ENCODE assay signal across 21 cellular contexts in genomic region chr2:216121255-216121654, GRCh38. TPM values are rescaled to one million over a fixed set of nuclear protein-coding genes. Genes with fewer than 3 reads are reported as not detected.
DNase-seq lines count a peak whose midpoint lies in the region; ATAC-seq, FAIRE-seq and TF ChIP-seq lines count a peak whose summit lies in the region.
"Had no signal": no experiment of that assay in that cellular context is flagged by ENCODE, and none has a peak within 500 bp of the region (broad histone marks: within the 10 kb centered on the region; RNA-seq: fewer than 3 reads in every experiment).

No MANE protein-coding gene starts in this region.

- no peak for DNase-seq in activated CD4-positive, alpha-beta T cell treated with anti-CD3 and anti-CD28 coated beads, Interleukin-2, amount 10 ng/mL, durations not matched to agents 24 days and 14 days
- DNase-seq in activated CD4-positive, alpha-beta T cell treated with anti-CD3 and anti-CD28 coated beads, Interleukin-2, amount 50 U/mL, for 4 hours, result no peak
- DNase-seq in GM23338 (ENCODE audit: low spot score) (no peak), stomach (no peak), NCI-H1417 (lab: John Stamatoyannopoulos, UW) (no peak), frontal cortex (ENCODE audit: low spot score in 2 of 2) (no peak)
- DNase-seq in naive thymus-derived CD8-positive, alpha-beta T cell, result no peak
- DNase-seq: activated gamma-delta T cell treated with Interleukin-2 at 50 U/mL for 16 hours; effector CD8-positive, alpha-beta T cell; NCI-H187 treated with DMSO at 0.1 percent for 48 hours; NCI-H345; retina; spleen; stimulated activated CD4-positive, alpha-beta T cell treated with anti-CD3 and anti-CD28 coated beads, Interleukin-4, amount 100 ng/mL, for 4 hours; substantia nigra had no signal

- peaks cover 23% of the 10 kb centered on the region for H4K20me1 ChIP-seq in GM23338 (replicated peaks; ENCODE audit: insufficient read depth)

- ATAC-seq in GM23338, result no peak
- ATAC-seq in activated T-helper 17 cell treated with anti-CD3 and anti-CD28 coated beads, Interleukin-2, amount 50 U/mL, for 72 hours (replicated peaks), result no peak
- ATAC-seq in naive thymus-derived CD8-positive, alpha-beta T cell, result no peak

- H3K27me3 ChIP-seq in GM23338 (ENCODE audit: insufficient read depth), result no peaks in the 10 kb centered on the region
- H3K27me3 ChIP-seq in stomach, result no peaks in the 10 kb centered on the region
- H3K27me3 ChIP-seq: BLaER1, esophagus muscularis mucosa, spleen had no signal

- peaks cover 6% of the 10 kb centered on the region for H3K9me3 Mint-ChIP-seq in activated CD4-positive, alpha-beta T cell treated with anti-CD3 and anti-CD28 coated beads, Interleukin-2, amount 10 ng/mL, durations not matched to agents 24 days and 14 days
- H3K9me3 Mint-ChIP-seq in GM23338, result no peaks in the 10 kb centered on the region
- no peaks in the 10 kb centered on the region for H3K9me3 Mint-ChIP-seq in activated T-helper 17 cell treated with anti-CD3 and anti-CD28 coated beads, Interleukin-2, amount 50 U/mL, for 72 hours
- no peaks in the 10 kb centered on the region for H3K9me3 Mint-ChIP-seq in naive thymus-derived CD8-positive, alpha-beta T cell

- H2AFZ ChIP-seq in GM23338, result no peak overlapping the region

- peaks cover 96% of the 10 kb centered on the region for H3K79me2 ChIP-seq in GM23338 (replicated peaks; ENCODE audit: insufficient read depth)

- peaks cover 64% of the 10 kb centered on the region for H3K4me1 Mint-ChIP-seq in activated CD4-positive, alpha-beta T cell treated with anti-CD3 and anti-CD28 coated beads, Interleukin-2, amount 10 ng/mL, durations not matched to agents 24 days and 14 days
- H3K4me1 Mint-ChIP-seq in GM23338, result peaks cover 3% of the 10 kb centered on the region; the same call in 2 of the 3 replicates
- peaks cover 36% of the 10 kb centered on the region for H3K4me1 Mint-ChIP-seq in activated T-helper 17 cell treated with anti-CD3 and anti-CD28 coated beads, Interleukin-2, amount 50 U/mL, for 72 hours
- peaks cover 30 to 69% (median 61%) of the 10 kb centered on the region in 4 donors for H3K4me1 Mint-ChIP-seq in naive thymus-derived CD8-positive, alpha-beta T cell

- no peaks in the 10 kb centered on the region for H3K27me3 Mint-ChIP-seq in activated CD4-positive, alpha-beta T cell treated with anti-CD3 and anti-CD28 coated beads, Interleukin-2, amount 10 ng/mL, durations not matched to agents 24 days and 14 days
- H3K27me3 Mint-ChIP-seq in GM23338 (ENCODE audit: insufficient read depth, low read depth, poor library complexity), result peaks cover 3% of the 10 kb centered on the region
- H3K27me3 Mint-ChIP-seq in activated T-helper 17 cell treated with anti-CD3 and anti-CD28 coated beads, Interleukin-2, amount 50 U/mL, for 72 hours, result no peaks in the 10 kb centered on the region
- H3K27me3 Mint-ChIP-seq in naive thymus-derived CD8-positive, alpha-beta T cell, result no peaks in the 10 kb centered on the region

- no peaks in the 10 kb centered on the region for H3K9me2 ChIP-seq in GM23338 (ENCODE audit: insufficient read depth)

- 85 to 89% (median 88%) methylated on average over 3 of the region's 3 CpGs for WGBS in stomach, 5 donors

- intact Hi-C loops in activated CD4-positive, alpha-beta T cell treated with anti-CD3 and anti-CD28 coated beads, Interleukin-2, amount 10 ng/mL, durations not matched to agents 24 days and 14 days (cut with micrococcal nuclease), result loop anchor here (2.0 kb wide), 1 partner anchor 16 kb away; no protein-coding TSS in a partner anchor
- intact Hi-C loops in stomach (cut with DNase I; ENCODE audit: low total_unique reads), result no loop called here

- peaks cover 8% of the 10 kb centered on the region; the same call in 1 of the 2 replicates for H3F3A ChIP-seq in GM23338 (replicated peaks; ENCODE audit: low read depth)

- H3K4me2 ChIP-seq in GM23338, result no peak overlapping the region
- H3K4me2 ChIP-seq: BLaER1 had no signal

- H3K36me3 ChIP-seq in GM23338 (ENCODE audit: insufficient read depth) (peaks cover 100% of the 10 kb centered on the region), stomach (peaks cover 52 to 100% (median 100%) of the 10 kb centered on the region in 4 donors)

- H3K4me3 ChIP-seq in GM23338, result no peak overlapping the region
- H3K4me3 ChIP-seq in stomach, result no peak overlapping the region
- H3K4me3 ChIP-seq: BLaER1, esophagus muscularis mucosa, lung, spleen had no signal

- H3K27ac ChIP-seq in GM23338 (ENCODE audit: low read depth) (peak overlapping the region; percentile 40), stomach (no peak overlapping the region)
- H3K27ac ChIP-seq: BLaER1, esophagus muscularis mucosa, spleen had no signal

- FAIRE-seq in frontal cortex (lab: Jason Lieb, UNC), result no peak
- FAIRE-seq: A204.1, urothelium cell line had no signal

- no peak for TF ChIP-seq EP300 in stomach (IDR thresholded peaks at IDR 0.05)

- TF ChIP-seq POLR2A in stomach (IDR thresholded peaks at IDR 0.05), result no peak

- no peaks in the 10 kb centered on the region for H3K9me3 ChIP-seq in stomach
- H3K9me3 ChIP-seq: BLaER1, esophagus muscularis mucosa, spleen had no signal

- no peak for TF ChIP-seq CTCF in GM23338 (conservative IDR thresholded peaks at IDR 0.05; ENCODE audit: low read depth in 2 of 2)
- no peak for TF ChIP-seq CTCF in stomach (IDR thresholded peaks at IDR 0.05)

- H3K27ac Mint-ChIP-seq in activated CD4-positive, alpha-beta T cell treated with anti-CD3 and anti-CD28 coated beads, Interleukin-2, amount 10 ng/mL, durations not matched to agents 24 days and 14 days, result peak overlapping the region; percentile 96
- H3K27ac Mint-ChIP-seq in GM23338, result peak overlapping the region; percentile 83
- peak overlapping the region; percentile 93 for H3K27ac Mint-ChIP-seq in activated T-helper 17 cell treated with anti-CD3 and anti-CD28 coated beads, Interleukin-2, amount 50 U/mL, for 72 hours
- peak overlapping the region in 8 of 10 donors; percentile 17 to 88 (median 72) for H3K27ac Mint-ChIP-seq in naive thymus-derived CD8-positive, alpha-beta T cell

- POLR2A ChIA-PET in naive thymus-derived CD8-positive, alpha-beta T cell (lab: Charles Lee), result no interaction called here

- H3K36me3 Mint-ChIP-seq in activated CD4-positive, alpha-beta T cell treated with anti-CD3 and anti-CD28 coated beads, Interleukin-2, amount 10 ng/mL, durations not matched to agents 24 days and 14 days (ENCODE audit: low read depth), result peaks cover 84% of the 10 kb centered on the region
- peaks cover 99% of the 10 kb centered on the region for H3K36me3 Mint-ChIP-seq in GM23338 (ENCODE audit: low read depth)
- peaks cover 100% of the 10 kb centered on the region for H3K36me3 Mint-ChIP-seq in activated T-helper 17 cell treated with anti-CD3 and anti-CD28 coated beads, Interleukin-2, amount 50 U/mL, for 72 hours (ENCODE audit: low read depth)
- peaks cover 0 to 98% (median 46%) of the 10 kb centered on the region in 3 donors for H3K36me3 Mint-ChIP-seq in naive thymus-derived CD8-positive, alpha-beta T cell

- H3K4me1 ChIP-seq in GM23338 (ENCODE audit: insufficient read depth) (no peaks in the 10 kb centered on the region), stomach (peaks cover 6 to 35% (median 20%) of the 10 kb centered on the region in 4 donors)

- H3K4me3 Mint-ChIP-seq in activated CD4-positive, alpha-beta T cell treated with anti-CD3 and anti-CD28 coated beads, Interleukin-2, amount 10 ng/mL, durations not matched to agents 24 days and 14 days, result peak overlapping the region; percentile 15
- no peak overlapping the region for H3K4me3 Mint-ChIP-seq in GM23338
- peak overlapping the region; percentile 72 for H3K4me3 Mint-ChIP-seq in activated T-helper 17 cell treated with anti-CD3 and anti-CD28 coated beads, Interleukin-2, amount 50 U/mL, for 72 hours
- H3K4me3 Mint-ChIP-seq in naive thymus-derived CD8-positive, alpha-beta T cell, result peak overlapping the region in 4 of 10 donors; percentile 14 to 60 (median 26)

TF ChIP-seq in GM23338, 12 proteins besides CTCF, POLR2A, EP300 and RAD21 (continues in another document):
- TF ChIP-seq ZNF331 (CRISPR knock-in tag; IDR thresholded peaks at IDR 0.05; ENCODE audit: low read depth) (no peak), ZNF114 (CRISPR knock-in tag; IDR thresholded peaks at IDR 0.05) (no peak), EZH2 (IDR thresholded peaks at IDR 0.05; ENCODE audit: low read depth, unreplicated experiment) (no peak)

RNA-seq across cellular contexts. Expression of gene XRCC5, which starts 12.1 kb away (rescaled TPM):
- total RNA-seq in activated CD4-positive, alpha-beta T cell treated with anti-CD3 and anti-CD28 coated beads, Interleukin-2, amount 10 ng/mL, durations not matched to agents 24 days and 14 days, result 476 and 510 TPM in 2 replicates
- 482 and 499 TPM in 2 replicates for total RNA-seq in GM23338 (2014; rRNA removed; shearing (Covaris generic))
- 432 and 524 TPM in 2 replicates for polyA plus RNA-seq in GM23338 (2016; fragmentation: Nextera tagmentation; extraction: Ambion mirVana)
- total RNA-seq in activated T-helper 17 cell treated with anti-CD3 and anti-CD28 coated beads, Interleukin-2, amount 50 U/mL, for 72 hours, result 100 to 1,000 TPM; 391 to 617 TPM
- total RNA-seq in naive thymus-derived CD8-positive, alpha-beta T cell, result 100 to 1,000 TPM; 231 to 245 TPM
- polyA plus RNA-seq in naive thymus-derived CD8-positive, alpha-beta T cell, result 100 to 1,000 TPM; 311 to 364 (median 348) TPM
- total RNA-seq in stomach, result 100 to 1,000 TPM in 3 of 5 donors, 10 to 100 TPM in 2; 80.4 to 302 (median 172) TPM
- polyA plus RNA-seq in stomach, result 100 to 1,000 TPM in 1 of 3 donors, 10 to 100 TPM in 2; 70.2 to 101 (median 75.1) TPM
- total RNA-seq in frontal cortex, result 415 TPM

RNA-seq across cellular contexts. Expression of gene TMEM169, which starts 39.5 kb away (rescaled TPM):
- 0.51 and 0.97 TPM in 2 replicates for total RNA-seq in activated CD4-positive, alpha-beta T cell treated with anti-CD3 and anti-CD28 coated beads, Interleukin-2, amount 10 ng/mL, durations not matched to agents 24 days and 14 days
- 3.9 and 8.0 TPM in 2 replicates for total RNA-seq in GM23338 (2014; rRNA removed; shearing (Covaris generic))
- polyA plus RNA-seq in GM23338 (2016; fragmentation: Nextera tagmentation; extraction: Ambion mirVana), result 1.4 and 1.7 TPM in 2 replicates
- total RNA-seq in activated T-helper 17 cell treated with anti-CD3 and anti-CD28 coated beads, Interleukin-2, amount 50 U/mL, for 72 hours, result 1 to 10 TPM; 1.4 to 1.5 TPM
- 1 to 10 TPM; 2.6 to 4.1 TPM for total RNA-seq in naive thymus-derived CD8-positive, alpha-beta T cell
- polyA plus RNA-seq in naive thymus-derived CD8-positive, alpha-beta T cell, result 1 to 10 TPM in 2 of 3 donors, under 1 TPM in 1; 0.73 to 2.0 (median 1.8) TPM
- 1 to 10 TPM in 1 of 5 donors, under 1 TPM in 2, not detected in 2; 0.55 to 2.8 (median 0.89) TPM for total RNA-seq in stomach
- under 1 TPM in 2 of 3 donors, not detected in 1; 0.05 to 0.37 TPM for polyA plus RNA-seq in stomach
- 23.2 TPM for total RNA-seq in frontal cortex

RNA-seq across cellular contexts. Expression of gene PECR, which starts 39.6 kb away (rescaled TPM):
- 13.1 and 15.3 TPM in 2 replicates for total RNA-seq in activated CD4-positive, alpha-beta T cell treated with anti-CD3 and anti-CD28 coated beads, Interleukin-2, amount 10 ng/mL, durations not matched to agents 24 days and 14 days
- 15.5 and 18.7 TPM in 2 replicates for total RNA-seq in GM23338 (2014; rRNA removed; shearing (Covaris generic))
- 12.1 and 12.7 TPM in 2 replicates for polyA plus RNA-seq in GM23338 (2016; fragmentation: Nextera tagmentation; extraction: Ambion mirVana)
- 10 to 100 TPM; 27.7 to 27.8 TPM for total RNA-seq in activated T-helper 17 cell treated with anti-CD3 and anti-CD28 coated beads, Interleukin-2, amount 50 U/mL, for 72 hours
- 10 to 100 TPM; 15.7 to 20.7 TPM for total RNA-seq in naive thymus-derived CD8-positive, alpha-beta T cell
- polyA plus RNA-seq in naive thymus-derived CD8-positive, alpha-beta T cell, result 10 to 100 TPM; 25.4 to 33.3 (median 28.6) TPM
- total RNA-seq in stomach, result 10 to 100 TPM in 2 of 5 donors, 1 to 10 TPM in 2, not detected in 1; 6.1 to 71.8 (median 8.3) TPM
- 1 to 10 TPM; 4.1 to 7.8 (median 4.9) TPM for polyA plus RNA-seq in stomach
- total RNA-seq in frontal cortex, result 27.3 TPM
